22 cellular contexts compared by ENCODE assay signal in genomic region chr7:127287133-127287532, GRCh38. TPM values are rescaled to one million over a fixed set of nuclear protein-coding genes. Genes with fewer than 3 reads are reported as not detected.
DNase-seq lines count a peak whose midpoint lies in the region; ATAC-seq and TF ChIP-seq lines count a peak whose summit lies in the region.
"Had no signal": no experiment of that assay in that cellular context is flagged by ENCODE, and none has a peak within 500 bp of the region (broad histone marks: within the 10 kb centered on the region; RNA-seq: fewer than 3 reads in every experiment).

No MANE protein-coding gene starts in this region.

- no peak overlapping the region for H3K4me3 Mint-ChIP-seq in activated naive CD4-positive, alpha-beta T cell treated with anti-CD3 and anti-CD28 coated beads, Interleukin-2, amount 10 ng/mL, durations not matched to agents 7 days and 5 days
- H3K4me3 Mint-ChIP-seq: CD4-positive, alpha-beta memory T cell; HFFc6 had no signal

- intact Hi-C loops in mucosa of descending colon (cut with DNase I, micrococcal nuclease), result no loop called here

- ATAC-seq in foreskin keratinocyte (peak; percentile 86), mucosa of descending colon (peak; percentile 43), GM18868 (IDR thresholded peaks at IDR 0.05; ENCODE audit: unreplicated experiment) (no peak), upper lobe of left lung (ENCODE audit: low FRiP score in 2 of 2) (no peak)

- H3K9me3 Mint-ChIP-seq in activated naive CD4-positive, alpha-beta T cell treated with anti-CD3 and anti-CD28 coated beads, Interleukin-2, amount 10 ng/mL, durations not matched to agents 7 days and 5 days, result no peaks in the 10 kb centered on the region
- H3K9me3 Mint-ChIP-seq: HFFc6 had no signal

- no peaks in the 10 kb centered on the region for H3K4me1 Mint-ChIP-seq in activated naive CD4-positive, alpha-beta T cell treated with anti-CD3 and anti-CD28 coated beads, Interleukin-2, amount 10 ng/mL, durations not matched to agents 7 days and 5 days
- H3K4me1 Mint-ChIP-seq: CD4-positive, alpha-beta memory T cell had no signal

- TF ChIP-seq EP300 in upper lobe of left lung (IDR thresholded peaks at IDR 0.05), result no peak

- H3K36me3 Mint-ChIP-seq in activated naive CD4-positive, alpha-beta T cell treated with anti-CD3 and anti-CD28 coated beads, Interleukin-2, amount 10 ng/mL, durations not matched to agents 7 days and 5 days, result no peaks in the 10 kb centered on the region
- H3K36me3 Mint-ChIP-seq: CD4-positive, alpha-beta memory T cell had no signal

- no peak overlapping the region for H3K27ac ChIP-seq in foreskin keratinocyte
- no peak overlapping the region for H3K27ac ChIP-seq in upper lobe of left lung
- H3K27ac ChIP-seq: BLaER1, HL-60, Peyer's patch had no signal

- CTCF ChIA-PET in activated naive CD4-positive, alpha-beta T cell treated with anti-CD3 and anti-CD28 coated beads, Interleukin-2, amount 10 ng/mL, durations not matched to agents 7 days and 5 days (lab: Charles Lee), result no interaction called here

- H3K4me1 ChIP-seq in foreskin keratinocyte (peaks cover 10% of the 10 kb centered on the region), mucosa of descending colon (ENCODE audit: low read depth) (no peaks in the 10 kb centered on the region), upper lobe of left lung (no peaks in the 10 kb centered on the region)
- H3K4me1 ChIP-seq: BLaER1, Peyer's patch had no signal

- TF ChIP-seq POLR2A in upper lobe of left lung (IDR thresholded peaks at IDR 0.05), result no peak

- no peak overlapping the region for H3K27ac Mint-ChIP-seq in activated naive CD4-positive, alpha-beta T cell treated with anti-CD3 and anti-CD28 coated beads, Interleukin-2, amount 10 ng/mL, durations not matched to agents 7 days and 5 days
- H3K27ac Mint-ChIP-seq: HFFc6 had no signal

- H3K9me3 ChIP-seq in mucosa of descending colon (no peaks in the 10 kb centered on the region), upper lobe of left lung (no peaks in the 10 kb centered on the region)
- H3K9me3 ChIP-seq: BLaER1, MG63, Peyer's patch had no signal

- H3K36me3 ChIP-seq in H7 (replicated peaks; ENCODE audit: control insufficient read depth, insufficient read depth, low read length), result no peaks in the 10 kb centered on the region
- no peaks in the 10 kb centered on the region for H3K36me3 ChIP-seq in mucosa of descending colon (ENCODE audit: low read depth)
- no peaks in the 10 kb centered on the region for H3K36me3 ChIP-seq in upper lobe of left lung
- H3K36me3 ChIP-seq: BLaER1, MG63, Peyer's patch had no signal

- no peak for TF ChIP-seq CTCF in foreskin keratinocyte (conservative IDR thresholded peaks at IDR 0.05)
- no peak for TF ChIP-seq CTCF in mucosa of descending colon (IDR thresholded peaks at IDR 0.05)
- TF ChIP-seq CTCF in upper lobe of left lung (IDR thresholded peaks at IDR 0.05), result no peak

- no peaks in the 10 kb centered on the region for H3K27me3 ChIP-seq in H7 (ENCODE audit: control insufficient read depth, insufficient read depth, low read length)
- H3K27me3 ChIP-seq in foreskin keratinocyte, result no peaks in the 10 kb centered on the region
- H3K27me3 ChIP-seq in upper lobe of left lung, result no peaks in the 10 kb centered on the region
- H3K27me3 ChIP-seq: BLaER1, MG63, Peyer's patch had no signal

- WGBS in upper lobe of left lung, 2 donors, result 61 to 77% methylated on average over 6 of the region's 6 CpGs

- DNase-seq in H7 (peak; percentile 8), SW480 (ENCODE audit: low spot score) (peak; percentile 19), foreskin keratinocyte (peak; percentile 34 to 62), mucosa of descending colon (peak in 1 of 3 donors; percentile 4), upper lobe of left lung (no peak)
- DNase-seq in stimulated activated CD4-positive, alpha-beta T cell treated with anti-CD3 and anti-CD28 coated beads, Interleukin-4, amount 100 ng/mL, for 1 hour, result no peak
- DNase-seq in activated naive CD4-positive, alpha-beta T cell treated with anti-CD3 and anti-CD28 coated beads, Interleukin-2, amount 10 ng/mL, durations not matched to agents 7 days and 5 days, result no peak
- DNase-seq: CD4-positive, alpha-beta memory T cell; HFFc6; IMR-90; MG63; NCI-H1092; NCI-H1436 treated with DMSO at 0.1 percent for 48 hours; NCI-H2029 treated with DMSO at 0.1 percent for 48 hours; NCI-H510A; NCI-H748 treated with DMSO at 0.1 percent for 48 hours; NK-92 treated with Interleukin-12 subunit alpha and Interleukin-12 subunit beta, amount 100 ng/mL, for 24 hours; Peyer's patch; Right ventricle myocardium superior had no signal

- H3K27me3 Mint-ChIP-seq in activated naive CD4-positive, alpha-beta T cell treated with anti-CD3 and anti-CD28 coated beads, Interleukin-2, amount 10 ng/mL, durations not matched to agents 7 days and 5 days, result peaks cover 8% of the 10 kb centered on the region

- H3K4me3 ChIP-seq in H7 (ENCODE audit: insufficient read depth, low read depth, low read length) (no peak overlapping the region), mucosa of descending colon (no peak overlapping the region), upper lobe of left lung (no peak overlapping the region)
- H3K4me3 ChIP-seq: BLaER1, MG63, Peyer's patch had no signal

RNA-seq across cellular contexts. Expression of gene GRM8, which starts 34.4 kb away (rescaled TPM):
- 1.1 and 2.1 TPM in 2 replicates for total RNA-seq in H7 (2014; rRNA removed; shearing (Covaris generic))
- total RNA-seq in foreskin keratinocyte (not detected in 2 replicates), mucosa of descending colon (1 to 10 TPM in 2 of 3 donors, under 1 TPM in 1; 0.41 to 9.2 (median 4.4) TPM), upper lobe of left lung (1 to 10 TPM in 2 of 6 donors, under 1 TPM in 1, not detected in 3; 0.49 to 6.5 (median 1.8) TPM)
- polyA plus RNA-seq in foreskin keratinocyte, result not detected in 2 replicates
- total RNA-seq: CD4-positive, alpha-beta memory T cell; HFFc6; IMR-90; Right ventricle myocardium superior had no signal
- polyA plus RNA-seq: CD4-positive, alpha-beta memory T cell; IMR-90 had no signal

Comparison
In these comparisons a context has a peak if more than half of its experiments do, and no peak if none do; other contexts are left out.
1. DNase-seq: peak in H7 (single experiment), SW480 (single experiment) and foreskin keratinocyte (2 of 2); none in upper lobe of left lung (0 of 2), stimulated activated CD4-positive, alpha-beta T cell treated with anti-CD3 and anti-CD28 coated beads, Interleukin-4, amount 100 ng/mL, for 1 hour (single experiment) and activated naive CD4-positive, alpha-beta T cell treated with anti-CD3 and anti-CD28 coated beads, Interleukin-2, amount 10 ng/mL, durations not matched to agents 7 days and 5 days (single experiment).
2. ATAC-seq: peak in foreskin keratinocyte (single experiment) and mucosa of descending colon (single experiment); none in GM18868 (single experiment) and upper lobe of left lung (0 of 2).